ENCODE assay signal across 16 cellular contexts in genomic region chr2:112081262-112081661, GRCh38. TPM values are rescaled to one million over a fixed set of nuclear protein-coding genes. Genes with fewer than 3 reads are reported as not detected.
DNase-seq lines count a peak whose midpoint lies in the region; ATAC-seq and TF ChIP-seq lines count a peak whose summit lies in the region.
"Had no signal": no experiment of that assay in that cellular context is flagged by ENCODE, and none has a peak within 500 bp of the region (broad histone marks: within the 10 kb centered on the region; RNA-seq: fewer than 3 reads in every experiment).

No MANE protein-coding gene starts in this region.

- H3K9me3 ChIP-seq in MM.1S (replicated peaks; ENCODE audit: insufficient read depth, low read length) = no peaks in the 10 kb centered on the region

- peaks cover 35% of the 10 kb centered on the region for H3K4me1 Mint-ChIP-seq in central memory CD8-positive, alpha-beta T cell
- H3K4me1 Mint-ChIP-seq in nephron = peaks cover 23% of the 10 kb centered on the region

- no peaks in the 10 kb centered on the region for H4K20me1 ChIP-seq in MM.1S (ENCODE audit: insufficient read depth, low read length)

- H3K36me3 ChIP-seq in MM.1S (replicated peaks; ENCODE audit: insufficient read depth, low read length) = no peaks in the 10 kb centered on the region

- H3K9ac ChIP-seq in MM.1S (ENCODE audit: low read length) = no peak overlapping the region
- H3K9ac ChIP-seq: GM23248 had no signal

- no peak overlapping the region for H3K4me2 ChIP-seq in MM.1S (ENCODE audit: low read depth, low read length)

- H3K4me3 ChIP-seq in fibroblast of villous mesenchyme (ENCODE audit: low read depth, low read length) (no peak overlapping the region), MM.1S (ENCODE audit: low read length) (no peak overlapping the region)
- H3K4me3 ChIP-seq: GM23248 had no signal

- no peaks in the 10 kb centered on the region for H3K27me3 ChIP-seq in MM.1S (replicated peaks; ENCODE audit: insufficient read depth, low read length)

- peak overlapping the region; percentile 41 for H3K27ac Mint-ChIP-seq in central memory CD8-positive, alpha-beta T cell (ENCODE audit: low read depth)
- peak overlapping the region; percentile 86 to 90 (median 89) for H3K27ac Mint-ChIP-seq in nephron
- H3K27ac Mint-ChIP-seq: B cell; CD4-positive, alpha-beta T cell had no signal

- H3K27me3 Mint-ChIP-seq in central memory CD8-positive, alpha-beta T cell = no peaks in the 10 kb centered on the region
- H3K27me3 Mint-ChIP-seq in nephron (ENCODE audit: low read depth) = peaks cover 4% of the 10 kb centered on the region
- H3K27me3 Mint-ChIP-seq: B cell; CD4-positive, alpha-beta T cell had no signal

- no peaks in the 10 kb centered on the region for H3K4me1 ChIP-seq in MM.1S (ENCODE audit: low read length)

- no peaks in the 10 kb centered on the region for H3K9me2 ChIP-seq in MM.1S (replicated peaks; ENCODE audit: insufficient read depth, low read length)

- H3K9me3 Mint-ChIP-seq in central memory CD8-positive, alpha-beta T cell = no peaks in the 10 kb centered on the region
- H3K9me3 Mint-ChIP-seq in nephron = no peaks in the 10 kb centered on the region
- H3K9me3 Mint-ChIP-seq: CD4-positive, alpha-beta T cell had no signal

- H2AFZ ChIP-seq in MM.1S (ENCODE audit: low read length) = no peak overlapping the region
- H2AFZ ChIP-seq: GM23248 had no signal

- H3K27ac ChIP-seq in MM.1S (ENCODE audit: low read length) = no peak overlapping the region
- H3K27ac ChIP-seq: GM23248 had no signal

- no peak overlapping the region for H3K4me3 Mint-ChIP-seq in central memory CD8-positive, alpha-beta T cell
- no peak overlapping the region for H3K4me3 Mint-ChIP-seq in nephron
- H3K4me3 Mint-ChIP-seq: B cell; CD4-positive, alpha-beta T cell had no signal

- no peak for ATAC-seq in central memory CD8-positive, alpha-beta T cell (replicated peaks; ENCODE audit: extremely low read depth, poor library complexity, severe bottlenecking)

- H3K36me3 Mint-ChIP-seq in central memory CD8-positive, alpha-beta T cell (ENCODE audit: insufficient read depth) = peaks cover 43% of the 10 kb centered on the region
- H3K36me3 Mint-ChIP-seq in nephron (ENCODE audit: low read depth) = peaks cover 78% of the 10 kb centered on the region

- H3K79me2 ChIP-seq in MM.1S (ENCODE audit: low read length) = no peaks in the 10 kb centered on the region

- TF ChIP-seq CTCF in fibroblast of villous mesenchyme (IDR thresholded peaks at IDR 0.05; ENCODE audit: insufficient read depth, low read depth, low read length) (no peak), nephron (IDR thresholded peaks at IDR 0.05; ENCODE audit: unreplicated experiment in 3 of 3) (no peak), MM.1S (IDR thresholded peaks at IDR 0.05; ENCODE audit: low read length) (no peak)

- DNase-seq in HCEC 1CT (peak; percentile 10), fibroblast of villous mesenchyme (ENCODE audit: low read depth) (peak; percentile 58), iPS-NIHi7 (ENCODE audit: extremely low spot score) (no peak), MM.1S (no peak), mesenteric fat pad (ENCODE audit: low spot score) (no peak)
- no peak for DNase-seq in central memory CD8-positive, alpha-beta T cell (ENCODE audit: low spot score in 2 of 2)
- DNase-seq in stimulated activated CD4-positive, alpha-beta T cell treated with anti-CD3 and anti-CD28 coated beads, Interleukin-2, amount 100 ng/mL, for 48 hours = no peak
- DNase-seq: ACHN; C1 segment of cervical spinal cord; Calu3; CD4-positive, alpha-beta T cell; DMS 273 treated with DMSO at 0.1 percent for 48 hours; GM23248 had no signal

- H3F3A ChIP-seq in MM.1S (ENCODE audit: insufficient read depth, low read length) = no peaks in the 10 kb centered on the region

RNA-seq across cellular contexts. Expression of gene TMEM87B, which starts 26.2 kb away (rescaled TPM):
- total RNA-seq in fibroblast of villous mesenchyme (48.3 and 112 TPM in 2 replicates), mesenteric fat pad (25.2 TPM)

RNA-seq across cellular contexts. Expression of gene FBLN7, which starts 56.9 kb away (rescaled TPM):
- 1.3 and 6.1 TPM in 2 replicates for total RNA-seq in fibroblast of villous mesenchyme
- total RNA-seq in mesenteric fat pad = 5.3 TPM
- total RNA-seq: Daoy had no signal

Comparison
In these comparisons a context has a peak if more than half of its experiments do, and no peak if none do; other contexts are left out.
1. DNase-seq: peak in HCEC 1CT (single experiment) and fibroblast of villous mesenchyme (single experiment); none in central memory CD8-positive, alpha-beta T cell (0 of 2), iPS-NIHi7 (single experiment), stimulated activated CD4-positive, alpha-beta T cell treated with anti-CD3 and anti-CD28 coated beads, Interleukin-2, amount 100 ng/mL, for 48 hours (0 of 2), MM.1S (single experiment) and mesenteric fat pad (single experiment).